8 cellular contexts compared by ENCODE assay signal in the genomic region with DNA sequence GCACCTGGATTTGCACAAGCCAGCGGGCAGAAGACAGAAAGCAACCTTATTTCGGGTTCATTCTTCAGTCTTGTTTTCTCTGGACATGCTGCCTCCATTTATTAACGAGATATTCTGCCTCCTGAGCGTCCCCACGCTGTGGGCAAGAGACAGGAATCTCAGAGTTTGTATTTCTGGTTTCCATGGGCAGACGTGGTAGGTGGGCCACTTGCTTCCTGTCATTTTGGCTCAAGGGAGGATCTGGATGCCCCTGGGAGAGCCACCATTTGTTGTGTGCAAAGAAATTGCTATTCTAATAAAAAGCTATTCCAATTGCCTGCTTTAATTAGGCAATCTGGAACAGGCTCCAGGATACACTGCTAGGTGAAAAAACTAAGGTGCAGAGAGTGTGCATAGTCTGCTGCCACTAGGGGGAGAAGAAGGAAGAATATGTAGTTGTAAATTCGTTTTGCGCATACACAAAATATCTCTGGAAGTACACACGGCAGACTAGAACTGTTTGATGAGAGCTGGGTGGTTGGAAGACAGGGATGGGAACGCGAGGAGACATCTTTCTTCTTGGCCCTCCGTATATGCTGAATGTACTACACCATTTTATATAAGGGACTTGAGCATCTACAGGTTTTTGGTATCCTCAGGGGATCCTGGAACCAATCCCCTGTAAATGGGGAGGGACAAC. TPM values are rescaled to one million over a fixed set of nuclear protein-coding genes. Genes with fewer than 3 reads are reported as not detected.
DNase-seq lines count a peak whose midpoint lies in the region; ATAC-seq and TF ChIP-seq lines count a peak whose summit lies in the region.

No MANE protein-coding gene starts in this region.

- no peaks in the 10 kb centered on the region for H3K79me2 ChIP-seq in KMS-11 (ENCODE audit: insufficient read depth, low read depth)

- DNase-seq in AG09319 (ENCODE audit: extremely low read depth, low read depth) (peak; percentile 5), GM12865 (ENCODE audit: low read depth) (peak; percentile 41), RPMI7951 (ENCODE audit: low read depth) (peak; percentile 51), dermis microvascular lymphatic vessel endothelial cell (ENCODE audit: low read depth in 2 of 2) (peak; percentile 33 to 52), mucosa of descending colon (peak in 1 of 3 donors; percentile 69), aorta (no peak)
- DNase-seq in NK-92 treated with Interleukin-12 subunit alpha and Interleukin-12 subunit beta, amount 100 ng/mL, for 24 hours (lab: John Stamatoyannopoulos, UW): no peak

- H3K9me3 ChIP-seq in mucosa of descending colon (no peaks in the 10 kb centered on the region), aorta (ENCODE audit: control insufficient read depth, low read length) (no peaks in the 10 kb centered on the region)

- H4K20me1 ChIP-seq in KMS-11 (ENCODE audit: insufficient read depth): no peaks in the 10 kb centered on the region

- H3K4me1 ChIP-seq in KMS-11 (ENCODE audit: low read depth, poor library complexity, severe bottlenecking) (no peaks in the 10 kb centered on the region), mucosa of descending colon (ENCODE audit: low read depth) (no peaks in the 10 kb centered on the region), aorta (ENCODE audit: control insufficient read depth in 1 of 2, insufficient read depth in 2 of 2, low read length in 2 of 2) (no peaks in the 10 kb centered on the region)

- no peak overlapping the region for H3K4me2 ChIP-seq in KMS-11

- intact Hi-C loops in mucosa of descending colon (cut with DNase I, micrococcal nuclease) (loop anchor here in 1 of 2 donors (10.0 kb wide), 1 partner anchor 158 kb away; no protein-coding TSS in a partner anchor), aorta (cut with DNase I) (loop anchor here in 1 of 2 donors (2.0 kb wide), 1 partner anchor 154 kb away; no protein-coding TSS in a partner anchor)

- TF ChIP-seq CTCF in AG09319 (IDR thresholded peaks at IDR 0.05; ENCODE audit: low read depth, low read length): peak; percentile 80
- peak; percentile 73 for TF ChIP-seq CTCF in GM12865 (IDR thresholded peaks at IDR 0.05; ENCODE audit: insufficient read depth, low read depth, low read length, missing control alignments)
- peak; percentile 83 for TF ChIP-seq CTCF in KMS-11 (conservative IDR thresholded peaks at IDR 0.05; ENCODE audit: low read depth, low read length)
- TF ChIP-seq CTCF in mucosa of descending colon (IDR thresholded peaks at IDR 0.05): no peak

- no peaks in the 10 kb centered on the region for H3K36me3 ChIP-seq in KMS-11 (ENCODE audit: insufficient read depth)
- no peaks in the 10 kb centered on the region for H3K36me3 ChIP-seq in mucosa of descending colon (ENCODE audit: low read depth)
- H3K36me3 ChIP-seq in aorta (ENCODE audit: control insufficient read depth in 1 of 2, insufficient read depth in 2 of 2, low read length in 1 of 2): no peaks in the 10 kb centered on the region

- H3K9ac ChIP-seq in KMS-11: no peak overlapping the region

- H3K27me3 ChIP-seq in KMS-11 (ENCODE audit: insufficient read depth, low read depth) (no peaks in the 10 kb centered on the region), aorta (ENCODE audit: control insufficient read depth in 1 of 2, insufficient read depth in 2 of 2, low read length in 1 of 2) (no peaks in the 10 kb centered on the region)

- H3K4me3 ChIP-seq in GM12865 (ENCODE audit: low read depth, low read length): no peak overlapping the region
- no peak overlapping the region for H3K4me3 ChIP-seq in KMS-11 (IDR thresholded peaks at IDR 0.05; ENCODE audit: insufficient read depth, low read depth, low read length)
- H3K4me3 ChIP-seq in mucosa of descending colon: no peak overlapping the region
- no peak overlapping the region for H3K4me3 ChIP-seq in aorta (ENCODE audit: low read length in 2 of 2)

- 46 to 48% methylated on average over 12 of the region's 12 CpGs for WGBS in aorta, 2 donors

- H3K27ac ChIP-seq in KMS-11: no peak overlapping the region
- no peak overlapping the region for H3K27ac ChIP-seq in aorta (ENCODE audit: low read depth in 1 of 2, low read length in 2 of 2)

- no peak overlapping the region for H2AFZ ChIP-seq in KMS-11 (ENCODE audit: low read depth)

- ATAC-seq in mucosa of descending colon (peak; percentile 81), aorta (ENCODE audit: low FRiP score) (no peak)

RNA-seq across cellular contexts. Expression of gene SLC16A10, which starts 30.1 kb away (rescaled TPM):
- total RNA-seq in RPMI7951 (2014; rRNA removed; shearing (Covaris generic)): 0.10 TPM in 1 of 2 replicates, not detected in the other
- total RNA-seq in dermis microvascular lymphatic vessel endothelial cell: under 0.01 TPM in 1 of 2 replicates, not detected in the other
- total RNA-seq in mucosa of descending colon: 1 to 10 TPM; 1.4 to 6.0 (median 3.8) TPM
- total RNA-seq in aorta: 10 to 100 TPM; 12.2 to 13.1 TPM
- 1 to 10 TPM in 1 of 2 donors, under 1 TPM in 1; 0.05 to 5.8 TPM for polyA plus RNA-seq in aorta

Comparison
In these comparisons a context has a peak if more than half of its experiments do, and no peak if none do; other contexts are left out.
1. DNase-seq: peak in AG09319 (single experiment), GM12865 (single experiment), RPMI7951 (single experiment) and dermis microvascular lymphatic vessel endothelial cell (2 of 2); none in aorta (0 of 2) and NK-92 treated with Interleukin-12 subunit alpha and Interleukin-12 subunit beta, amount 100 ng/mL, for 24 hours (single experiment).